ENCODE assay signal across 2 cellular contexts in genomic region chr20:13262302-13262650, GRCh38.
TF ChIP-seq lines count a peak whose summit lies in the region.

No MANE protein-coding gene starts in this region.

TF ChIP-seq in A549, 52 proteins besides CTCF, POLR2A, EP300 and RAD21 (continued from another document):
- TF ChIP-seq RCOR1 (IDR thresholded peaks at IDR 0.05; ENCODE audit: low read depth, low read length) (no peak), MYC (IDR thresholded peaks at IDR 0.05; ENCODE audit: borderline replicate concordance, low read length) (no peak)

TF ChIP-seq in HCT116, 20 proteins besides CTCF, POLR2A, EP300 and RAD21 (continued from another document):
- TF ChIP-seq ZBTB33 (IDR thresholded peaks at IDR 0.05; ENCODE audit: extremely low read depth, insufficient replicate concordance, low read length) (no peak), ZFX (IDR thresholded peaks at IDR 0.05) (no peak), CBX3 (IDR thresholded peaks at IDR 0.05; ENCODE audit: low read depth) (no peak), SIN3A (IDR thresholded peaks at IDR 0.05; ENCODE audit: low read depth) (no peak), SRF (IDR thresholded peaks at IDR 0.05; ENCODE audit: low read depth) (no peak), TCF7L2 (IDR thresholded peaks at IDR 0.05; ENCODE audit: borderline replicate concordance, extremely low read depth, insufficient read depth, insufficient read length) (no peak), MAX (IDR thresholded peaks at IDR 0.05) (no peak), EGR1 (IDR thresholded peaks at IDR 0.05; ENCODE audit: low read depth) (no peak)
